ENCODE assay signal across 19 cellular contexts in the genomic region with DNA sequence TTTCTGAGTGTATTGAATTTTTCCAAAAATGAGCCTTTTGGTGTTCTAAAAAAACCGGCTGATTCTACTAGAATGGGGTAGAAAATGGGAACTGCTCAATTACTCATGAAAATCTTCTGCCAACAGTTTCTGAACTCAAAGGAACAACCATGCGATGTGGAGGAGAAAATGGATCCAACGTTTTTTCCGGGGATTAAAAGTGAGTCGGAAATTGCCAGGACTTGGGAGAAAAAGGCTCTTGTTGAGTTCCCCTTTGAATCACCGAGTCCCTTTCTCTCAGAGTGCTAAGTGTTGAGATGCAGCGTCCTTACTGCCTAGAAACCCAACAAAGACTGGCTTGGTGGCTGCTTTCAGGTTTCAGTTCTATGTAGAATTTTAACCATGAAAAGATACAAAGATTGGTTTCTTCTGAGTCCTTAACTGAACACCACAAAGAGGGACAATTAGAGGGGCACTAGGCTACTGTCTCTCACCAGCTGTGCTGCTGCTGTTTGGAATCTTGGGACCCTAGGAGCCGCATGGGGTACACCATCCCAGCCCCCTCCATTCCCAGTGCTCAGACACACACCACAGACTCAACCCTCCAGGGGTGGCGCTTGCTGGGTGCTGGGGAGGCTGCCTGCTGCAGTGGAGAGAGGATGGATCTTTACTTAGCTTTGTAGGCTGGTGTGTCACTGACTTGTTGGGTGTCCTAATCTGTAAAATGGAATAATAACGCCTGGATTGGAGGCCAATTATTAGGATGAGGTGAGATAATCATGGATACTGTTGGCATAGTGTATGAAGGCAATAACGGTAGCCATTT. TPM values are rescaled to one million over a fixed set of nuclear protein-coding genes. Genes with fewer than 3 reads are reported as not detected.
DNase-seq lines count a peak whose midpoint lies in the region; ATAC-seq and TF ChIP-seq lines count a peak whose summit lies in the region.
"Had no signal": no experiment of that assay in that cellular context is flagged by ENCODE, and none has a peak within 500 bp of the region (broad histone marks: within the 10 kb centered on the region; RNA-seq: fewer than 3 reads in every experiment).

No MANE protein-coding gene starts in this region.

- 79 to 80% methylated on average over 11 of the region's 11 CpGs for WGBS in sigmoid colon, 2 donors
- WGBS in body of pancreas, 2 donors, result 50 to 57% methylated on average over 11 of the region's 11 CpGs

- H3K27ac ChIP-seq in caudate nucleus (ENCODE audit: low read depth, low read length) (peak overlapping the region; percentile 86), sigmoid colon (no peak overlapping the region), body of pancreas (no peak overlapping the region)
- H3K27ac ChIP-seq: C4-2B had no signal

- TF ChIP-seq EP300 in sigmoid colon (IDR thresholded peaks at IDR 0.05), result no peak

- CTCF ChIA-PET in Calu3 (lab: Charles Lee), result no interaction called here

- H3K4me3 ChIP-seq in sigmoid colon (no peak overlapping the region), body of pancreas (no peak overlapping the region)

- H3K27me3 Mint-ChIP-seq in Calu3 (ENCODE audit: unreplicated experiment), result peaks cover 67% of the 10 kb centered on the region

- H3K9me3 ChIP-seq in sigmoid colon, result no peaks in the 10 kb centered on the region
- no peaks in the 10 kb centered on the region for H3K9me3 ChIP-seq in body of pancreas

- intact Hi-C loops in sigmoid colon (cut with DNase I) (no loop called here), body of pancreas (cut with DNase I) (loop anchor here (5.0 kb wide), 1 partner anchor 275 kb away; the partner anchor contains the start of gene SLC25A48), Calu3 (cut with micrococcal nuclease; ENCODE audit: unreplicated experiment) (no loop called here)

- no peak overlapping the region for H3K4me3 Mint-ChIP-seq in Calu3 (ENCODE audit: low read depth, unreplicated experiment)
- H3K4me3 Mint-ChIP-seq: CD4-positive, alpha-beta memory T cell had no signal

- H3K9me3 Mint-ChIP-seq in Calu3 (ENCODE audit: low read depth, unreplicated experiment), result no peaks in the 10 kb centered on the region
- H3K9me3 Mint-ChIP-seq: CD4-positive, alpha-beta memory T cell had no signal

- peaks cover 0 to 39% (median 4%) of the 10 kb centered on the region in 3 donors for H3K27me3 ChIP-seq in sigmoid colon
- peaks cover 0 to 3% of the 10 kb centered on the region in 2 donors for H3K27me3 ChIP-seq in body of pancreas

- TF ChIP-seq CTCF in sigmoid colon (IDR thresholded peaks at IDR 0.05), result no peak
- no peak for TF ChIP-seq CTCF in body of pancreas (IDR thresholded peaks at IDR 0.05)
- no peak for TF ChIP-seq CTCF in Calu3 (IDR thresholded peaks at IDR 0.05; ENCODE audit: unreplicated experiment)

- BruUV-seq in Calu3 (replicated peaks; lab: Mats Ljungman, UMichigan), result no TSS peak

- H3K4me1 Mint-ChIP-seq in Calu3 (ENCODE audit: low read depth, unreplicated experiment), result peaks cover 17% of the 10 kb centered on the region

- ATAC-seq in HG03342 (IDR thresholded peaks at IDR 0.05; ENCODE audit: unreplicated experiment) (no peak), body of pancreas (no peak), HG03571 (IDR thresholded peaks at IDR 0.05; ENCODE audit: unreplicated experiment) (no peak)
- ATAC-seq: HCT116 had no signal

- H3K36me3 ChIP-seq in sigmoid colon (no peaks in the 10 kb centered on the region), body of pancreas (replicated peaks in 1 of 2; ENCODE audit: insufficient read depth in 1 of 2, low read depth in 2 of 2) (no peaks in the 10 kb centered on the region)
- H3K36me3 ChIP-seq: BE2C had no signal

- no peak overlapping the region for H3K27ac Mint-ChIP-seq in Calu3 (ENCODE audit: unreplicated experiment)
- H3K27ac Mint-ChIP-seq: CD4-positive, alpha-beta memory T cell had no signal

- H3K4me1 ChIP-seq in sigmoid colon (peaks cover 0 to 4% (median 0%) of the 10 kb centered on the region in 4 donors), body of pancreas (no peaks in the 10 kb centered on the region)

- H3K36me3 Mint-ChIP-seq in Calu3 (ENCODE audit: insufficient read depth, unreplicated experiment), result no peaks in the 10 kb centered on the region
- H3K36me3 Mint-ChIP-seq: CD4-positive, alpha-beta memory T cell had no signal

- TF ChIP-seq POLR2A in sigmoid colon (IDR thresholded peaks at IDR 0.05), result no peak
- no peak for TF ChIP-seq POLR2A in body of pancreas (IDR thresholded peaks at IDR 0.05)

- DNase-seq in MV-4-11 (lab: John Stamatoyannopoulos, UW) (peak; percentile 23), caudate nucleus (lab: John Stamatoyannopoulos, UW) (peak in 10 of 61 donors; percentile 15 to 61 (median 34)), midbrain (lab: John Stamatoyannopoulos, UW) (peak; percentile 79), sigmoid colon (peak; percentile 42), body of pancreas (no peak), Calu3 (no peak)
- DNase-seq: BE2C; CD4-positive, alpha-beta memory T cell; DMS153; DMS79 treated with DMSO at 0.1 percent for 48 hours; EL; GDM1; IMR-90 had no signal

RNA-seq across cellular contexts. Expression of gene NEUROG1, which starts 21.5 kb away (rescaled TPM):
- total RNA-seq in sigmoid colon (not detected), body of pancreas (not detected), Calu3 (2022) (not detected in 2 replicates)
- not detected for polyA plus RNA-seq in sigmoid colon
- total RNA-seq: CD4-positive, alpha-beta memory T cell; H4; HT-29; IMR-90 had no signal
- polyA plus RNA-seq: CD4-positive, alpha-beta memory T cell; IMR-90 had no signal

RNA-seq across cellular contexts. Expression of gene CXCL14, which starts 21.6 kb away (rescaled TPM):
- total RNA-seq in sigmoid colon, result 10 to 100 TPM in 2 of 4 donors, 1 to 10 TPM in 2; 2.2 to 16.1 (median 12.3) TPM
- polyA plus RNA-seq in sigmoid colon, result 10 to 100 TPM; 24.5 to 56.7 (median 46.2) TPM
- total RNA-seq in body of pancreas, result 10 to 100 TPM; 17.9 to 49.4 TPM
- total RNA-seq in Calu3 (2022), result 0.27 TPM in 1 of 2 replicates, not detected in the other
- total RNA-seq: CD4-positive, alpha-beta memory T cell; HT-29; IMR-90 had no signal
- polyA plus RNA-seq: CD4-positive, alpha-beta memory T cell; IMR-90 had no signal

Comparison
In these comparisons a context has a peak if more than half of its experiments do, and no peak if none do; other contexts are left out.
1. DNase-seq: peak in MV-4-11 (single experiment), midbrain (single experiment) and sigmoid colon (single experiment); none in body of pancreas (0 of 4) and Calu3 (single experiment).